Comparison of ENCODE assay signal across 22 cellular contexts in the genomic region with DNA sequence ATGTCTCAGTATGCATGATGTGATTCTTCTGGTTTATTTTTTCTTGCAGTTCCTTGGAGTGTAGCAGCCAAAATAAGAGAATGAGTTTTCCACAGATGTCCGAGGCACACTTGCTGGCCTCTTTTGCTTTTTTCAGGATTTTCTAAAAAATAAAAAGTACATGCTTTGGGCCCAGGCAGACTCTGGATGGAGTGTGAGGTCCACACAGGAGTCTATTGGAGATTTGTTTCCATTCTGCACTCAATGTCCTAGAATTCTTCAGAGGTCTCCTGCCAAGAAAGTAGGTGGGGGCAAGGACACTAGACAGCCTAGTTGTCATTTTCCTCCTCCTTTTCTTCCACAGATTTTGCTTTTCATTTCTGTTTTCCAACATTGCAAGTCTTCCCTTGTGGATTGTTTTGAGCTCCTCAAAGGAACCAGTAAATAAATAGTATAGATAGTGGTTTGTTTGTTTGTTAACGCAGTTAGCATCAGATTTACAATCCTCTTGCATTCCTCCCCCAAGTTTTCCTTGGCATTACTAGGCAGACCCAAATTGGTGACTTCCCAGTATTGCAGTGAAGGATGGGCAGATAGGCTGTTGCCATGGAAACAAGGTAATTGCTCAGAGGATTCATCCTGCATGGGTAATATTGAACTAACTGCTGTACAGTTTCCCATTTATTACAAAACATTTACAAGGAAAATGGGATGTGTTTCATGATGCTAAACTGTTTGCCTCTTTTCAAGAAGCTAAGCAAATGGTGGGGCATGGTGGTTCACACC.
"Had no signal": no experiment of that assay in that cellular context is flagged by ENCODE, and none has a peak within 500 bp of the region (broad histone marks: within the 10 kb centered on the region; RNA-seq: fewer than 3 reads in every experiment).

No MANE protein-coding gene starts in this region.

- H3K27me3 ChIP-seq: right atrium auricular region, sigmoid colon, stomach, testis, tibial artery had no signal

- ATAC-seq: effector memory CD8-positive, alpha-beta T cell; left lobe of liver; naive thymus-derived CD8-positive, alpha-beta T cell; stimulated activated effector memory CD8-positive, alpha-beta T cell treated with anti-CD3 and anti-CD28 coated beads, Interleukin-12 subunit alpha, Interleukin-12 subunit beta, amount 100 ng/mL, for 72 hours had no signal

- DNase-seq: cortex of kidney; effector memory CD8-positive, alpha-beta T cell; hypothalamus; immature natural killer cell; mesenchymal stem cell; naive thymus-derived CD8-positive, alpha-beta T cell; sigmoid colon; stimulated activated CD4-positive, alpha-beta T cell treated with anti-CD3 and anti-CD28 coated beads, Interleukin-2, amount 100 ng/mL, for 24 hours; stimulated activated CD4-positive, alpha-beta T cell treated with anti-CD3 and anti-CD28 coated beads, Interleukin-4, amount 100 ng/mL, for 24 hours; stimulated activated naive CD4-positive, alpha-beta T cell treated with Interleukin-2 at 50 U/mL for 16 hours; stomach; testis; tibial artery had no signal

- H3K4me3 ChIP-seq: prostate gland, right atrium auricular region, sigmoid colon, stomach, testis, tibial artery had no signal

- H3K36me3 ChIP-seq: prostate gland, right atrium auricular region, sigmoid colon, stomach, tibial artery had no signal

- H3K9me3 Mint-ChIP-seq: effector memory CD8-positive, alpha-beta T cell; mesothelial cell of epicardium; neural crest cell; stimulated activated effector memory CD8-positive, alpha-beta T cell treated with anti-CD3 and anti-CD28 coated beads, Interleukin-12 subunit alpha, Interleukin-12 subunit beta, amount 100 ng/mL, for 72 hours; type B pancreatic cell had no signal

- FAIRE-seq: frontal cortex, keratinocyte had no signal

- H3K36me3 Mint-ChIP-seq: immature natural killer cell; mesothelial cell of epicardium; naive thymus-derived CD8-positive, alpha-beta T cell; stimulated activated effector memory CD8-positive, alpha-beta T cell treated with anti-CD3 and anti-CD28 coated beads, Interleukin-12 subunit alpha, Interleukin-12 subunit beta, amount 100 ng/mL, for 72 hours; type B pancreatic cell had no signal

- H3K4me1 Mint-ChIP-seq: immature natural killer cell; naive thymus-derived CD8-positive, alpha-beta T cell; neural crest cell; stimulated activated effector memory CD8-positive, alpha-beta T cell treated with anti-CD3 and anti-CD28 coated beads, Interleukin-12 subunit alpha, Interleukin-12 subunit beta, amount 100 ng/mL, for 72 hours had no signal

- H3K4me3 Mint-ChIP-seq: effector memory CD8-positive, alpha-beta T cell; immature natural killer cell; mesothelial cell of epicardium; naive thymus-derived CD8-positive, alpha-beta T cell; neural crest cell; stimulated activated effector memory CD8-positive, alpha-beta T cell treated with anti-CD3 and anti-CD28 coated beads, Interleukin-12 subunit alpha, Interleukin-12 subunit beta, amount 100 ng/mL, for 72 hours; type B pancreatic cell had no signal

- H3K9me3 ChIP-seq: prostate gland, right atrium auricular region, sigmoid colon, testis, tibial artery had no signal

- H3K27ac Mint-ChIP-seq: effector memory CD8-positive, alpha-beta T cell; immature natural killer cell; mesothelial cell of epicardium; naive thymus-derived CD8-positive, alpha-beta T cell; stimulated activated effector memory CD8-positive, alpha-beta T cell treated with anti-CD3 and anti-CD28 coated beads, Interleukin-12 subunit alpha, Interleukin-12 subunit beta, amount 100 ng/mL, for 72 hours; type B pancreatic cell had no signal

- H3K4me1 ChIP-seq: prostate gland, right atrium auricular region, sigmoid colon, stomach, testis, tibial artery had no signal

- H3K27ac ChIP-seq: prostate gland, right atrium auricular region, sigmoid colon, stomach, testis, tibial artery had no signal
